1 cellular context compared by ENCODE assay signal in the genomic region with DNA sequence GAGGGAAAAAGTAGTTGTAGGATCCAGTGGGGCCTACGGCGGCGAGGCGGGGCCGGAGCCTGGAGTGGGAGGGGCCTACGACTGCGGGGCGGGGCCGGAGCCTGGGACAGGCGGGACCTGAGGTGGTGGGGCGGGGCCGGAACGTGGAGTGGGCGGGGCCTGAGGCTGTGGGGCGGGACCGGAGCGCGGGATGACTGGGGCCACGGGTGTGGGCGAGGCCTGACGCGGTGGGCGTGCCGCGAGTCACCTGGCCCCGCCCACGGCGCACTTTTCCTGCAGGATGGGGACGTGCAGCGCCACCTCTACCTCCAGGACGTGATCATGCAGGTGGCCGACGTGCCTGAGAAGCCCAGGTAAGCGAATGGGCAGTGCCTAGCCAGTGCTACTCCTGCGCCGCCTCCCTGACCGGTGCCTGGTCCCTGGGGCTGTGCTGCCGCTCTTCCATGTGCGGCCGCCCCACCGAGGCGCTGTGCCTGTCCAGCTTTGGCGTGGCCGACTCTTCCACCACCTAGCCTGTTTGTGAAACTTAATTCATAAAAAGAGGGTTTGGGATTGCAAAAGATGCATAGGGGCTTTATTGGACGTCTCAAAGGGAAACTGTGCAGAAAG.
TF ChIP-seq lines count a peak whose summit lies in the region.

No MANE protein-coding gene starts in this region.

TF ChIP-seq in HCT116, 20 proteins besides CTCF, POLR2A, EP300 and RAD21:
- TF ChIP-seq JUND (IDR thresholded peaks at IDR 0.05): no peak
- 0 out of 2 replicates have a peak, but pooled peaks have one; percentile 6 for TF ChIP-seq SP1 (IDR thresholded peaks at IDR 0.05; ENCODE audit: low read depth)
- peak; percentile 29; the same call in 1 of the 2 replicates for TF ChIP-seq EGR1 (IDR thresholded peaks at IDR 0.05; ENCODE audit: low read depth)
- TF ChIP-seq, protein P1, sequence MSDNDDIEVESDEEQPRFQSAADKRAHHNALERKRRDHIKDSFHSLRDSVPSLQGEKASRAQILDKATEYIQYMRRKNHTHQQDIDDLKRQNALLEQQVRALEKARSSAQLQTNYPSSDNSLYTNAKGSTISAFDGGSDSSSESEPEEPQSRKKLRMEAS (IDR thresholded peaks at IDR 0.05): peak; percentile 50; the same call in 1 of the 2 replicates
